ENCODE assay signal across 28 cellular contexts in genomic region chr7:25998499-25998898, GRCh38.
"Had no signal": no experiment of that assay in that cellular context is flagged by ENCODE, and none has a peak within 500 bp of the region (broad histone marks: within the 10 kb centered on the region; RNA-seq: fewer than 3 reads in every experiment).

No MANE protein-coding gene starts in this region.

- DNase-seq: natural killer cell; occipital lobe; ovary; posterior cingulate gyrus; psoas muscle; right cardiac atrium; spleen; stimulated activated CD4-positive, alpha-beta T cell treated with anti-CD3 and anti-CD28 coated beads, Interleukin-12 subunit alpha, Interleukin-12 subunit beta, amount 100 ng/mL, for 4 hours; stimulated activated CD4-positive, alpha-beta T cell treated with anti-CD3 and anti-CD28 coated beads, Interleukin-1b, Interleukin-23, amount 100 ng/mL, for 48 hours; stimulated activated CD4-positive, alpha-beta T cell treated with anti-CD3 and anti-CD28 coated beads, Interleukin-4, amount 100 ng/mL, for 1 hour; stimulated activated CD4-positive, alpha-beta T cell treated with anti-CD3 and anti-CD28 coated beads, Interleukin-4, amount 100 ng/mL, for 4 hours; stimulated activated CD8-positive, alpha-beta memory T cell treated with anti-CD3 and anti-CD28 coated beads, Interleukin-4, amount 100 ng/mL, for 48 hours; stimulated activated naive CD4-positive, alpha-beta T cell; stimulated activated naive CD8-positive, alpha-beta T cell treated with anti-CD3 and anti-CD28 coated beads, Interleukin-15, amount 100 ng/mL, for 72 hours; stimulated activated naive CD8-positive, alpha-beta T cell treated with anti-CD3 and anti-CD28 coated beads, Interleukin-15, Interleukin-2, amounts not matched to agents 100 U/mL and 50 U/mL, for 24 hours; substantia nigra; testis; tibial artery; transverse colon; upper lobe of right lung; uterus had no signal

- H3K27ac ChIP-seq: neural progenitor cell, ovary, parathyroid adenoma, psoas muscle, skin epidermis, spleen, suprapubic skin, testis, tibial artery, transverse colon, upper lobe of right lung, uterus had no signal

- H3K9me3 ChIP-seq: ovary, psoas muscle, suprapubic skin, testis, tibial artery, transverse colon, upper lobe of right lung, uterus had no signal

- H3K4me3 ChIP-seq: neural progenitor cell, ovary, psoas muscle, skin epidermis, smooth muscle cell, spleen, suprapubic skin, testis, tibial artery, transverse colon, upper lobe of right lung, uterus had no signal

- H3K9ac ChIP-seq: neural progenitor cell, parathyroid adenoma had no signal

- H2AFZ ChIP-seq: neural progenitor cell, parathyroid adenoma had no signal

- ATAC-seq: natural killer cell; psoas muscle; right cardiac atrium; sciatic nerve; stimulated activated memory B cell treated with anti-CD40 and anti-IgM and Interleukin-4, amounts not matched to agents 10 μg/mL and 1 μg/mL and 100 μg/mL, for 72 hours; stimulated activated naive CD8-positive, alpha-beta T cell treated with anti-CD3 and anti-CD28 coated beads, Interleukin-15, amount 100 ng/mL, for 72 hours; stimulated activated naive CD8-positive, alpha-beta T cell treated with anti-CD3 and anti-CD28 coated beads, Interleukin-15, Interleukin-2, amounts not matched to agents 100 U/mL and 50 U/mL, for 24 hours; upper lobe of right lung had no signal

- H3K4me1 ChIP-seq: neural progenitor cell, parathyroid adenoma, psoas muscle, spleen, suprapubic skin, testis, tibial artery, transverse colon, upper lobe of right lung, uterus had no signal

- H3K4me2 ChIP-seq: neural progenitor cell, smooth muscle cell had no signal

- H3K27me3 ChIP-seq: neural progenitor cell, ovary, testis, transverse colon, uterus had no signal

- H3K79me2 ChIP-seq: parathyroid adenoma had no signal

- H3K36me3 ChIP-seq: neural progenitor cell, ovary, spleen, suprapubic skin, tibial artery, transverse colon, upper lobe of right lung, uterus had no signal
